In genomic region chr1:9128161-9128519, GRCh38 we compare ENCODE assay signal across 8 cellular contexts. TPM values are rescaled to one million over a fixed set of nuclear protein-coding genes. Genes with fewer than 3 reads are reported as not detected.
DNase-seq lines count a peak whose midpoint lies in the region; ATAC-seq, FAIRE-seq and TF ChIP-seq lines count a peak whose summit lies in the region.

No MANE protein-coding gene starts in this region.

- H3K4me1 ChIP-seq in K562 (replicated peaks in 1 of 2; ENCODE audit: control insufficient read depth in 2 of 2, insufficient read depth in 2 of 2, low read length in 2 of 2) = peaks cover 0 to 17% of the 10 kb centered on the region in 2 experiments; a peak in 2 of 5 replicates

- peak overlapping the region in 1 of 2 experiments; percentile 88; a peak in 1 of 4 replicates for H3K9ac ChIP-seq in K562 (ENCODE audit: insufficient read depth in 1 of 2, low read depth in 2 of 2, low read length in 2 of 2)

- H3K27ac ChIP-seq in K562 (ENCODE audit: extremely low read depth, low read depth, low read length) = no peak overlapping the region

- intact Hi-C loops in K562 (cut with micrococcal nuclease) (no loop called here), lower leg skin (cut with DNase I; ENCODE audit: low total_unique reads) (no loop called here)

- H3K27me3 ChIP-seq in K562 (ENCODE audit: control insufficient read depth in 2 of 2, insufficient read depth in 2 of 2, low read length in 2 of 2) = peaks cover 4 to 28% of the 10 kb centered on the region in 2 experiments; a peak in 3 of 5 replicates

- peak; percentile 3 for ATAC-seq in HG02970 (IDR thresholded peaks at IDR 0.05; ENCODE audit: low FRiP score, unreplicated experiment)
- no peak for ATAC-seq in K562
- no peak for ATAC-seq in HG03045 (IDR thresholded peaks at IDR 0.05; ENCODE audit: unreplicated experiment)
- no peak for ATAC-seq in GM21423 (IDR thresholded peaks at IDR 0.05; ENCODE audit: unreplicated experiment)
- ATAC-seq in GM19351 (IDR thresholded peaks at IDR 0.05; ENCODE audit: unreplicated experiment) = no peak

- peak; percentile 53 for DNase-seq in AG20443 (ENCODE audit: low spot score)
- DNase-seq in K562 (ENCODE audit: extremely low read depth in 1 of 4, low spot score in 3 of 4) = no peak
- peak; percentile 38 to 91 for DNase-seq in lower leg skin (ENCODE audit: low spot score in 2 of 2)
- peak; percentile 22 for DNase-seq in urothelium cell line (ENCODE audit: low spot score)

- no peak for TF ChIP-seq RAD21 in K562 (CRISPR knock-in tag; conservative IDR thresholded peaks at IDR 0.05 in 1 of 2, IDR thresholded peaks at IDR 0.05 in 1 of 2)

- BruUV-seq in K562 (replicated peaks; lab: Mats Ljungman, UMichigan) = no TSS peak

- H3K4me2 ChIP-seq in K562 (ENCODE audit: insufficient read depth, low read length) = peak overlapping the region; percentile 75

- H3K9me3 ChIP-seq in K562 (replicated peaks; ENCODE audit: control insufficient read depth, insufficient read depth, low read depth, low read length) = no peaks in the 10 kb centered on the region

- CTCF ChIA-PET in K562 (lab: Yijun Ruan, JAX; ENCODE audit: low intra/inter-chr PET ratio) = no interaction called here

- POLR2A ChIA-PET in K562 (lab: Yijun Ruan, JAX) = interaction anchor here (0.6 kb wide), 1 partner anchor 101 kb away, joined by 3 read pairs; no protein-coding TSS in a partner anchor

- H3K4me3 ChIP-seq in K562 (no peak overlapping the region), lower leg skin (ENCODE audit: low read depth, poor library complexity, severe bottlenecking) (peak overlapping the region; percentile 61)

- no peak for TF ChIP-seq POLR2A in K562 (conservative IDR thresholded peaks at IDR 0.05)
- TF ChIP-seq POLR2A in lower leg skin (IDR thresholded peaks at IDR 0.05) = no peak

- peak overlapping the region; percentile 94; the same call in 1 of the 2 replicates for H2AFZ ChIP-seq in K562 (ENCODE audit: low read depth, low read length)

- no peaks in the 10 kb centered on the region for H4K20me1 ChIP-seq in K562 (replicated peaks; ENCODE audit: control insufficient read depth, insufficient read depth, low read length)

- FAIRE-seq in K562 (lab: Jason Lieb, UNC) (no peak), urothelium cell line (lab: Jason Lieb, UNC) (no peak)

- TF ChIP-seq CTCF in K562 (IDR thresholded peaks at IDR 0.05 in 2 of 3, conservative IDR thresholded peaks at IDR 0.05 in 1 of 3; ENCODE audit: insufficient read depth in 2 of 3, low read depth in 1 of 3, low read length in 3 of 3) (no peak), lower leg skin (IDR thresholded peaks at IDR 0.05) (no peak)

- in situ Hi-C loops in K562 (cut with MboI) = no loop called here

- WGBS in K562 (ENCODE audit: insufficient coverage, low coverage, missing lambda C conversion rate) = 70% methylated on average over 15 of the region's 16 CpGs
- 5 to 12% methylated on average over 6 to 11 of the region's 16 CpGs for WGBS in lower leg skin, 2 donors

- H3K36me3 ChIP-seq in K562 (ENCODE audit: control insufficient read depth, insufficient read depth, low read length) = no peaks in the 10 kb centered on the region

- TF ChIP-seq EP300 in K562 (IDR thresholded peaks at IDR 0.05; ENCODE audit: low read length) = no peak

- no peaks in the 10 kb centered on the region for H3K9me1 ChIP-seq in K562 (ENCODE audit: control insufficient read depth, insufficient read depth, low read length)

- no peaks in the 10 kb centered on the region for H3K79me2 ChIP-seq in K562 (ENCODE audit: control insufficient read depth, insufficient read depth, low read length)

TF ChIP-seq in K562, 482 proteins besides CTCF, POLR2A, EP300 and RAD21:
- TF ChIP-seq HMGN3 (IDR thresholded peaks at IDR 0.05; ENCODE audit: borderline replicate concordance, extremely low read depth, insufficient read length, low read depth, low read length) = no peak
- TF ChIP-seq ATF2 (CRISPR knock-in tag; IDR thresholded peaks at IDR 0.05) = peak; percentile 14; the same call in 1 of the 2 replicates
- no peak for TF ChIP-seq CTCFL (IDR thresholded peaks at IDR 0.05; ENCODE audit: borderline replicate concordance, insufficient read depth, low read depth, low read length, poor library complexity, severe bottlenecking)

RNA-seq across cellular contexts. Expression of gene GPR157, which starts 0.8 kb away (rescaled TPM):
- total RNA-seq in K562 (2011; cell fraction: chromatin; rRNA removed; ENCODE audit: low replicate concordance) = 0.12 and 0.14 TPM in 2 replicates
- 0.26 and 1.2 TPM in 2 replicates for total RNA-seq in K562 (2011; cell fraction: nucleolus; rRNA removed)
- 0.22 and 0.61 TPM in 2 replicates for total RNA-seq in K562 (2011; cell fraction: nucleoplasm; rRNA removed)
- total RNA-seq in K562 (2014; rRNA removed) (0.08 TPM in 1 of 2 replicates, not detected in the other), K562 (2014; rRNA removed; fragmentation: Illumina TruSeq; extraction: Trizol) (0.03 TPM in 1 of 2 replicates, not detected in the other), K562 (2015; rRNA removed; fragmentation: Illumina TruSeq; extraction: Trizol) (0.04 TPM in 2 replicates), K562 (2021) (0.18 and 0.87 TPM in 2 replicates), lower leg skin (10 to 100 TPM; 49.5 to 95.7 (median 60.8) TPM)
- polyA plus RNA-seq in K562 (2011; rRNA removed) (0.04 TPM in 1 of 2 replicates, not detected in the other), K562 (2014; fragmentation: Illumina TruSeq; extraction: Trizol) (0.03 and 0.04 TPM in 2 replicates), K562 (2014; fragmentation: Nextera tagmentation; extraction: Ambion mirVana) (not detected), K562 (2014; rRNA removed) (0.01 and 0.05 TPM in 2 replicates)
- polyA plus RNA-seq in K562 (2011; cell fraction: cytosol; rRNA removed) = 0.01 and 0.06 TPM in 2 replicates
- 0.01 and 0.14 TPM in 2 replicates for polyA plus RNA-seq in K562 (2011; cell fraction: nucleus; rRNA removed)
- 0.19 and 1.0 TPM in 2 replicates for polyA plus RNA-seq in K562 (2012)
- polyA minus RNA-seq in K562 (2011; rRNA and poly(A)+ RNA removed) = 0.04 TPM in 1 of 2 replicates, not detected in the other
- 0.46 TPM in 1 of 2 replicates, not detected in the other for polyA minus RNA-seq in K562 (2011; cell fraction: cytosol; rRNA and poly(A)+ RNA removed)
- 0.33 and 0.40 TPM in 2 replicates for polyA minus RNA-seq in K562 (2011; cell fraction: nucleus; rRNA and poly(A)+ RNA removed)

RNA-seq across cellular contexts. Expression of gene SLC2A5, which starts 58.7 kb away (rescaled TPM):
- not detected in 2 replicates for total RNA-seq in K562 (2011; cell fraction: chromatin; rRNA removed; ENCODE audit: low replicate concordance)
- not detected in 2 replicates for total RNA-seq in K562 (2011; cell fraction: nucleolus; rRNA removed)
- not detected in 2 replicates for total RNA-seq in K562 (2011; cell fraction: nucleoplasm; rRNA removed)
- total RNA-seq in K562 (2014; rRNA removed) = not detected in 2 replicates
- total RNA-seq in K562 (2014; rRNA removed; fragmentation: Illumina TruSeq; extraction: Trizol) = not detected in 2 replicates
- total RNA-seq in K562 (2015; rRNA removed; fragmentation: Illumina TruSeq; extraction: Trizol) = not detected in 2 replicates
- 0.04 TPM in 1 of 2 replicates, not detected in the other for total RNA-seq in K562 (2021)
- polyA plus RNA-seq in K562 (2011; rRNA removed) = 0.08 TPM in 1 of 2 replicates, not detected in the other
- polyA plus RNA-seq in K562 (2011; cell fraction: cytosol; rRNA removed) = 0.04 TPM in 1 of 2 replicates, not detected in the other
- polyA plus RNA-seq in K562 (2011; cell fraction: nucleus; rRNA removed) = 0.54 TPM in 1 of 2 replicates, not detected in the other
- 0.03 and 0.06 TPM in 2 replicates for polyA plus RNA-seq in K562 (2012)
- polyA plus RNA-seq in K562 (2014; fragmentation: Illumina TruSeq; extraction: Trizol) = not detected in 2 replicates
- polyA plus RNA-seq in K562 (2014; fragmentation: Nextera tagmentation; extraction: Ambion mirVana) = not detected
- not detected in 2 replicates for polyA plus RNA-seq in K562 (2014; rRNA removed)
- not detected in 2 replicates for polyA minus RNA-seq in K562 (2011; rRNA and poly(A)+ RNA removed)
- not detected in 2 replicates for polyA minus RNA-seq in K562 (2011; cell fraction: cytosol; rRNA and poly(A)+ RNA removed)
- not detected in 2 replicates for polyA minus RNA-seq in K562 (2011; cell fraction: nucleus; rRNA and poly(A)+ RNA removed)
- total RNA-seq in lower leg skin = 1 to 10 TPM in 2 of 4 donors, under 1 TPM in 2; 0.21 to 3.4 (median 1.9) TPM

Comparison
In these comparisons a context has a peak if more than half of its experiments do, and no peak if none do; other contexts are left out.
1. DNase-seq: peak in AG20443 (single experiment), lower leg skin (2 of 2) and urothelium cell line (single experiment); none in K562 (0 of 4).
2. RNA of gene GPR157, which starts 0.8 kb away (total RNA-seq): 49.5 to 95.7 TPM in lower leg skin; 0.03 to 1.2 TPM in K562; every median in the first group is over 10 times any median in the second.